Comparison of ENCODE assay signal across 8 cellular contexts in the genomic region with DNA sequence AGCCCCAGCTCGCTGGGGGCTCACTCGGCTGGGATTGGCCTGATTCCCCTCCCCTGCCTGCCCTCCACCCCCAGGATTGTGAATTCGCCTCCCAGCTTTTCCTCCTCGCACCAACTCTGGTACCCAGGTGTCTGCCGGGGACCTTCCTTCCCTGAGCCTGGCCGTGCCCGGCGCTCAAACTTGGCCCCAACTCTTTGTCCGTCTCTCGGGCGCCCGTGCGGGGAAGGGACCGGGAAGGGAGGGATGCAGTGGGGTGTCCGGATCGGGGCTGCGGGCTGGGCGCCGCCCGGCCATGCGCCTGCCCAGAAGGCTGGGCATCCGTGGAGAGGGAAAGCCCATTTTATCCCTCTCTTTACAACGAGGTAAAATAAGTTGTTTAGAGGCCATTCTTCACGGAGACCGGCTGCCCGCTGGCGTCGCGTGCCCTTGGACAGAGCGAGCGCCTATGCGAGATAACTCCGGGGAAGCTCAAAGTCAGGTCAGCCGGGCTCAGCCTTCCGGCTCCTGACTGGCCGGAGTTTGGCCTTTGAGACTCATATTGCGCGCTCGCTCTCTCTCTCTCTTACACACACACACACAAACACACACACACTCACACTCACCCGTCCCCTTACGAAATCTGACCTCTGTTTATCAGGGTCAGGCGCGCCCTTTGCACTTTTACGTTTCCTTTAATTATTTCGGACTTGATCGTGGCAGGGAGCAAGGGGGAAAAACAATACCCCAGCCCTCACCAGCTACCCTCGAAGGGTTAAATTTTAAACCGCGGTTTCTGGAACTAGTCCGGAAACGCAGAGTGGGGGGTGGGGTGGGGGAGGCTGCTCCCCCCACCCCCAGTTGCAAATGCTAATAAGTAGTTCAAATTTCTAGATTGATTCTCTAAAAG. TPM values are rescaled to one million over a fixed set of nuclear protein-coding genes. Genes with fewer than 3 reads are reported as not detected.
DNase-seq lines count a peak whose midpoint lies in the region; TF ChIP-seq lines count a peak whose summit lies in the region.

No MANE protein-coding gene starts in this region.

- CTCF ChIA-PET in activated naive CD4-positive, alpha-beta T cell treated with anti-CD3 and anti-CD28 coated beads for 36 hours (lab: Charles Lee) = interaction anchor here (0.7 to 1.9 kb wide), 8 partner anchors 9 to 895 kb away, joined by 3 to 11 read pairs (median 4); no protein-coding TSS in a partner anchor

- in situ Hi-C loops in transverse colon (cut with MboI; ENCODE audit: low pct_ligation_motif_present in 1 of 4, low pct_unique_long_range_greater_than_20kb in 1 of 4, low sequenced_read_pairs in 3 of 4) = loop anchor here in 3 of 4 donors (10.0 to 25.0 kb wide), 3 partner anchors 889 to 1097 kb away; no protein-coding TSS in a partner anchor

- H3K4me1 ChIP-seq in mucosa of rectum (ENCODE audit: control insufficient read depth in 2 of 2, insufficient read depth in 2 of 2, low read length in 2 of 2) = peaks cover 8 to 19% of the 10 kb centered on the region in 2 donors
- peaks cover 0 to 22% (median 10%) of the 10 kb centered on the region in 4 donors for H3K4me1 ChIP-seq in transverse colon

- H3K9ac ChIP-seq in mucosa of rectum (ENCODE audit: low read depth in 1 of 2, low read length in 2 of 2) = peak overlapping the region; percentile 81 to 84

- TF ChIP-seq CTCF in epithelial cell of proximal tubule (conservative IDR thresholded peaks at IDR 0.05; ENCODE audit: low read depth, low read length) (no peak), transverse colon (IDR thresholded peaks at IDR 0.05) (no peak)

- no peak for TF ChIP-seq EP300 in transverse colon (IDR thresholded peaks at IDR 0.05; ENCODE audit: low read depth)

- no peak for DNase-seq in activated naive CD4-positive, alpha-beta T cell treated with anti-CD3 and anti-CD28 coated beads for 36 hours
- DNase-seq in activated naive CD4-positive, alpha-beta T cell treated with anti-CD3 and anti-CD28 coated beads, Interleukin-2, amount 50 U/mL, for 16 hours = no peak
- peak; percentile 83 for DNase-seq in activated CD4-positive, alpha-beta T cell treated with anti-CD3 and anti-CD28 coated beads, Interleukin-2, amount 10 ng/mL, durations not matched to agents 24 days and 14 days
- no peak for DNase-seq in epithelial cell of proximal tubule (ENCODE audit: low read depth)
- DNase-seq in transverse colon = peak; percentile 72
- no peak for DNase-seq in MV-4-11 (lab: John Stamatoyannopoulos, UW)
- DNase-seq in iPS-NIHi7 (ENCODE audit: extremely low spot score) = no peak

- WGBS in transverse colon (ENCODE audit: low coverage in 1 of 2), 2 donors = 1% methylated on average over 41 of the region's 51 CpGs; no CpG with 5 or more reads in 1 of the 2 donors

- peak overlapping the region; percentile 81 for H3K4me3 Mint-ChIP-seq in activated naive CD4-positive, alpha-beta T cell treated with anti-CD3 and anti-CD28 coated beads for 36 hours
- H3K4me3 Mint-ChIP-seq in activated CD4-positive, alpha-beta T cell treated with anti-CD3 and anti-CD28 coated beads, Interleukin-2, amount 10 ng/mL, durations not matched to agents 24 days and 14 days = peak overlapping the region; percentile 99

- H3K4me3 ChIP-seq in epithelial cell of proximal tubule (ENCODE audit: low read depth, low read length) (peak overlapping the region; percentile 82), mucosa of rectum (ENCODE audit: low read length in 2 of 2) (peak overlapping the region; percentile 83 to 84), transverse colon (peak overlapping the region; percentile 44 to 82 (median 66))

- H3K27me3 Mint-ChIP-seq in activated naive CD4-positive, alpha-beta T cell treated with anti-CD3 and anti-CD28 coated beads for 36 hours (ENCODE audit: low read depth) = peaks cover 33% of the 10 kb centered on the region
- peaks cover 8% of the 10 kb centered on the region for H3K27me3 Mint-ChIP-seq in activated CD4-positive, alpha-beta T cell treated with anti-CD3 and anti-CD28 coated beads, Interleukin-2, amount 10 ng/mL, durations not matched to agents 24 days and 14 days

- peak; percentile 61 for TF ChIP-seq POLR2A in transverse colon (IDR thresholded peaks at IDR 0.05)

- H3K9me3 Mint-ChIP-seq in activated naive CD4-positive, alpha-beta T cell treated with anti-CD3 and anti-CD28 coated beads for 36 hours = no peaks in the 10 kb centered on the region
- no peaks in the 10 kb centered on the region for H3K9me3 Mint-ChIP-seq in activated CD4-positive, alpha-beta T cell treated with anti-CD3 and anti-CD28 coated beads, Interleukin-2, amount 10 ng/mL, durations not matched to agents 24 days and 14 days

- H3K9me3 ChIP-seq in mucosa of rectum (ENCODE audit: control insufficient read depth in 2 of 2, low read length in 2 of 2) (no peaks in the 10 kb centered on the region), transverse colon (no peaks in the 10 kb centered on the region)

- H3K4me1 Mint-ChIP-seq in activated naive CD4-positive, alpha-beta T cell treated with anti-CD3 and anti-CD28 coated beads for 36 hours (ENCODE audit: low read depth) = peaks cover 18% of the 10 kb centered on the region
- H3K4me1 Mint-ChIP-seq in activated CD4-positive, alpha-beta T cell treated with anti-CD3 and anti-CD28 coated beads, Interleukin-2, amount 10 ng/mL, durations not matched to agents 24 days and 14 days = peaks cover 47% of the 10 kb centered on the region

- intact Hi-C loops in activated naive CD4-positive, alpha-beta T cell treated with anti-CD3 and anti-CD28 coated beads for 36 hours (cut with micrococcal nuclease) = loop anchor here (2.0 to 10.0 kb wide), 7 partner anchors 447 to 1479 kb away; no protein-coding TSS in a partner anchor
- intact Hi-C loops in activated CD4-positive, alpha-beta T cell treated with anti-CD3 and anti-CD28 coated beads, Interleukin-2, amount 10 ng/mL, durations not matched to agents 24 days and 14 days (cut with micrococcal nuclease) = loop anchor here (1.0 to 10.0 kb wide), 9 partner anchors 41 to 863 kb away; no protein-coding TSS in a partner anchor
- intact Hi-C loops in transverse colon (cut with DNase I; ENCODE audit: low total_unique reads) = loop anchor here (10.0 kb wide), 1 partner anchor 1477 kb away; no protein-coding TSS in a partner anchor

- H3K27me3 ChIP-seq in mucosa of rectum (ENCODE audit: control insufficient read depth in 2 of 2, insufficient read depth in 2 of 2, low read length in 2 of 2) (peaks cover 16 to 23% of the 10 kb centered on the region in 2 donors), transverse colon (peaks cover 26% of the 10 kb centered on the region)

- no peaks in the 10 kb centered on the region for H3K36me3 ChIP-seq in mucosa of rectum (ENCODE audit: control insufficient read depth in 2 of 2, insufficient read depth in 2 of 2, low read length in 2 of 2)
- H3K36me3 ChIP-seq in transverse colon = no peaks in the 10 kb centered on the region

- no peak overlapping the region for H3K27ac Mint-ChIP-seq in activated naive CD4-positive, alpha-beta T cell treated with anti-CD3 and anti-CD28 coated beads for 36 hours
- H3K27ac Mint-ChIP-seq in activated CD4-positive, alpha-beta T cell treated with anti-CD3 and anti-CD28 coated beads, Interleukin-2, amount 10 ng/mL, durations not matched to agents 24 days and 14 days = peak overlapping the region; percentile 99

- no peaks in the 10 kb centered on the region for H3K36me3 Mint-ChIP-seq in activated naive CD4-positive, alpha-beta T cell treated with anti-CD3 and anti-CD28 coated beads for 36 hours (ENCODE audit: low read depth)
- H3K36me3 Mint-ChIP-seq in activated CD4-positive, alpha-beta T cell treated with anti-CD3 and anti-CD28 coated beads, Interleukin-2, amount 10 ng/mL, durations not matched to agents 24 days and 14 days (ENCODE audit: low read depth) = peaks cover 26% of the 10 kb centered on the region

- peak overlapping the region; percentile 87 to 90 for H3K27ac ChIP-seq in mucosa of rectum (ENCODE audit: low read depth in 2 of 2, low read length in 2 of 2)
- H3K27ac ChIP-seq in transverse colon = peak overlapping the region; percentile 83 to 95 (median 93)

RNA-seq across cellular contexts. Expression of gene MAF, which starts 0.8 kb away (rescaled TPM):
- total RNA-seq in activated naive CD4-positive, alpha-beta T cell treated with anti-CD3 and anti-CD28 coated beads for 36 hours = 1 to 10 TPM; 6.0 to 6.6 TPM
- total RNA-seq in activated CD4-positive, alpha-beta T cell treated with anti-CD3 and anti-CD28 coated beads, Interleukin-2, amount 10 ng/mL, durations not matched to agents 24 days and 14 days = 61.5 and 62.8 TPM in 2 replicates
- 0.58 and 7.3 TPM in 2 replicates for total RNA-seq in epithelial cell of proximal tubule
- 10 to 100 TPM in 3 of 4 donors, 1 to 10 TPM in 1; 8.4 to 25.2 (median 14.0) TPM for total RNA-seq in transverse colon

Comparison
In these comparisons a context has a peak if more than half of its experiments do, and no peak if none do; other contexts are left out.
1. DNase-seq: peak in activated CD4-positive, alpha-beta T cell treated with anti-CD3 and anti-CD28 coated beads, Interleukin-2, amount 10 ng/mL, durations not matched to agents 24 days and 14 days (single experiment) and transverse colon (single experiment); none in activated naive CD4-positive, alpha-beta T cell treated with anti-CD3 and anti-CD28 coated beads for 36 hours (single experiment), activated naive CD4-positive, alpha-beta T cell treated with anti-CD3 and anti-CD28 coated beads, Interleukin-2, amount 50 U/mL, for 16 hours (single experiment), epithelial cell of proximal tubule (single experiment), MV-4-11 (single experiment) and iPS-NIHi7 (single experiment).
2. Peak in every context shown above with its lines, with median percentiles within 50 percentile points of each other: H3K4me3 ChIP-seq.